ENCODE assay signal across 10 cellular contexts in the genomic region with DNA sequence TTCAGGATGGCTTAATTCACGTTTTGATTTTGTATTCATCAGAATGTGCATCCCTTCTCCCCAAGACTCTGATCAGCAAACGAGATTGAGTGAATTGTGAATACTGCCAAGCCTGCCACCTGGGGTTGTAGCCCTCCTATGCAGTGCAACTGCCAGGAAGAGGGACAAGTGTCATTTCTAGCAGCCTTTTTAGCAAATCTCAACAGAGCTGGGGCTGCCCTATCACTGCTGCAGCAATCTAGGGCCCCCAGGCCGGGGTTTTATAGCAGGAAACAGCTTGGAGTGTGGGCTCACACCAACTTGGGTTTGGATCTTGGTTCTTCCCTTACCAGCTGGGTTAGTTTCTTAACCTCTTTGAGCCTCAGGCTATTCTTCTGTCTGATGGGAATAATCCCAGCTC. TPM values are rescaled to one million over a fixed set of nuclear protein-coding genes. Genes with fewer than 3 reads are reported as not detected.
DNase-seq lines count a peak whose midpoint lies in the region; ATAC-seq and TF ChIP-seq lines count a peak whose summit lies in the region.
"Had no signal": no experiment of that assay in that cellular context is flagged by ENCODE, and none has a peak within 500 bp of the region (broad histone marks: within the 10 kb centered on the region; RNA-seq: fewer than 3 reads in every experiment).

No MANE protein-coding gene starts in this region.

- H3K36me3 ChIP-seq in mesenchymal stem cell (ENCODE audit: control insufficient read depth in 1 of 2, insufficient read depth in 2 of 2, low read depth in 1 of 2, low read length in 2 of 2) (no peaks in the 10 kb centered on the region), sigmoid colon (no peaks in the 10 kb centered on the region), thyroid gland (no peaks in the 10 kb centered on the region)

- H3K4me1 ChIP-seq in mesenchymal stem cell (ENCODE audit: control insufficient read depth, insufficient read depth, low read depth, low read length) (peaks cover 6% of the 10 kb centered on the region), sigmoid colon (no peaks in the 10 kb centered on the region), thyroid gland (peaks cover 0 to 5% of the 10 kb centered on the region in 2 donors)

- intact Hi-C loops in sigmoid colon (cut with DNase I) = no loop called here
- intact Hi-C loops in thyroid gland (cut with DNase I) = no loop called here

- no peak overlapping the region for H2BK15ac ChIP-seq in mesenchymal stem cell (ENCODE audit: low read depth, poor library complexity, severe bottlenecking)

- no peak overlapping the region for H3K14ac ChIP-seq in mesenchymal stem cell (ENCODE audit: low read length in 2 of 2)

- TF ChIP-seq CTCF in sigmoid colon (IDR thresholded peaks at IDR 0.05) (no peak), thyroid gland (IDR thresholded peaks at IDR 0.05) (no peak)

- H3K4me3 ChIP-seq in mesenchymal stem cell (ENCODE audit: insufficient read depth in 1 of 2, low read depth in 1 of 2, low read length in 2 of 2) = no peak overlapping the region
- H3K4me3 ChIP-seq in sigmoid colon = peak overlapping the region in 2 of 4 donors; percentile 9 to 27
- no peak overlapping the region for H3K4me3 ChIP-seq in thyroid gland (replicated peaks in 1 of 3)

- no peak overlapping the region for H3K23ac ChIP-seq in mesenchymal stem cell (ENCODE audit: low read length in 2 of 2)

- 36% methylated on average over 3 of the region's 3 CpGs for WGBS in mesenchymal stem cell
- WGBS in sigmoid colon, 2 donors = 41 to 54% methylated on average over 3 of the region's 3 CpGs
- WGBS in thyroid gland, 2 donors = 45 to 50% methylated on average over 3 of the region's 3 CpGs

- no peak overlapping the region for H3K18ac ChIP-seq in mesenchymal stem cell (ENCODE audit: low read depth in 1 of 2, low read length in 2 of 2)

- H2BK12ac ChIP-seq in mesenchymal stem cell (ENCODE audit: low read length in 2 of 2) = no peak overlapping the region

- H3K9me3 ChIP-seq in mesenchymal stem cell (ENCODE audit: control insufficient read depth, low read length) = no peaks in the 10 kb centered on the region
- H3K9me3 ChIP-seq in sigmoid colon = no peaks in the 10 kb centered on the region
- no peaks in the 10 kb centered on the region for H3K9me3 ChIP-seq in thyroid gland

- peaks cover 0 to 23% of the 10 kb centered on the region in 2 experiments for H3K27me3 ChIP-seq in mesenchymal stem cell (ENCODE audit: control insufficient read depth in 1 of 2, insufficient read depth in 1 of 2, low read length in 2 of 2)
- H3K27me3 ChIP-seq in sigmoid colon = peaks cover 0 to 3% (median 0%) of the 10 kb centered on the region in 3 donors
- no peaks in the 10 kb centered on the region for H3K27me3 ChIP-seq in thyroid gland

- H3K9ac ChIP-seq in mesenchymal stem cell (ENCODE audit: low read length) = no peak overlapping the region

- ATAC-seq in GM19328 (IDR thresholded peaks at IDR 0.05; ENCODE audit: unreplicated experiment) (peak; percentile 13), HG03159 (IDR thresholded peaks at IDR 0.05; ENCODE audit: unreplicated experiment) (peak; percentile 8)

- peak; percentile 2 for DNase-seq in AG08396 (ENCODE audit: low spot score)
- DNase-seq in iPS-NIHi11 (ENCODE audit: low spot score) = peak; percentile 8
- no peak for DNase-seq in mesenchymal stem cell
- no peak for DNase-seq in sigmoid colon
- no peak for DNase-seq in thyroid gland
- DNase-seq in HPDE6-E6E7 (ENCODE audit: extremely low spot score) = no peak
- DNase-seq: NCI-H82 had no signal

- H4K91ac ChIP-seq in mesenchymal stem cell (ENCODE audit: low read length) = no peak overlapping the region

- H2AK5ac ChIP-seq in mesenchymal stem cell (ENCODE audit: low read length, severe bottlenecking) = no peak overlapping the region

- H2BK5ac ChIP-seq in mesenchymal stem cell (ENCODE audit: low read depth, low read length, poor library complexity, severe bottlenecking) = no peak overlapping the region

- no peak overlapping the region for H4K8ac ChIP-seq in mesenchymal stem cell (ENCODE audit: low read length)

- no peak overlapping the region for H2BK120ac ChIP-seq in mesenchymal stem cell (ENCODE audit: low read depth, low read length)

- no peak overlapping the region for H3K27ac ChIP-seq in mesenchymal stem cell (ENCODE audit: low read length, poor library complexity, severe bottlenecking)
- no peak overlapping the region for H3K27ac ChIP-seq in sigmoid colon
- no peak overlapping the region for H3K27ac ChIP-seq in thyroid gland

- TF ChIP-seq POLR2A in sigmoid colon (IDR thresholded peaks at IDR 0.05) (no peak), thyroid gland (IDR thresholded peaks at IDR 0.05) (no peak)

- no peaks in the 10 kb centered on the region for H3K79me1 ChIP-seq in mesenchymal stem cell (replicated peaks; ENCODE audit: low read length, poor library complexity, severe bottlenecking)

- H2AFZ ChIP-seq in mesenchymal stem cell (ENCODE audit: low read depth, low read length) = no peak overlapping the region

- no peak overlapping the region for H3K4me2 ChIP-seq in mesenchymal stem cell (ENCODE audit: low read length, poor library complexity, severe bottlenecking)

- no peak overlapping the region for H3K4ac ChIP-seq in mesenchymal stem cell (ENCODE audit: low read depth in 1 of 2, low read length in 2 of 2)

- TF ChIP-seq EP300 in sigmoid colon (IDR thresholded peaks at IDR 0.05) = no peak

RNA-seq across cellular contexts. Expression of a gene that starts 4.0 kb away (rescaled TPM):
- polyA plus RNA-seq in mesenchymal stem cell (2013, experiment 1 of 2) = 0.06 TPM
- polyA plus RNA-seq in mesenchymal stem cell (2013, experiment 2 of 2) = 0.12 TPM
- 10 to 100 TPM; 21.9 to 44.4 (median 36.0) TPM for total RNA-seq in sigmoid colon
- 10 to 100 TPM; 10.8 to 26.1 (median 16.3) TPM for polyA plus RNA-seq in sigmoid colon
- total RNA-seq in thyroid gland = 10 to 100 TPM in 3 of 4 donors, 1 to 10 TPM in 1; 9.1 to 14.1 (median 11.4) TPM
- total RNA-seq: T-helper 2 cell treated with Interferon-gamma antibody and Interleukin-4, amounts not matched to agents 100 ng/mL and 5 ng/mL, for 36 hours had no signal

Comparison
In these comparisons a context has a peak if more than half of its experiments do, and no peak if none do; other contexts are left out.
1. DNase-seq: peak in AG08396 (single experiment) and iPS-NIHi11 (single experiment); none in mesenchymal stem cell (single experiment), sigmoid colon (single experiment), thyroid gland (0 of 2) and HPDE6-E6E7 (single experiment).